11 cellular contexts compared by ENCODE assay signal in genomic region chr11:115581871-115582639, GRCh38.
DNase-seq lines count a peak whose midpoint lies in the region; ATAC-seq and TF ChIP-seq lines count a peak whose summit lies in the region.
"Had no signal": no experiment of that assay in that cellular context is flagged by ENCODE, and none has a peak within 500 bp of the region (broad histone marks: within the 10 kb centered on the region; RNA-seq: fewer than 3 reads in every experiment).

No MANE protein-coding gene starts in this region.

- H3K4me1 Mint-ChIP-seq in mesothelial cell of epicardium, result peaks cover 34% of the 10 kb centered on the region
- H3K4me1 Mint-ChIP-seq: naive B cell had no signal

- WGBS in suprapubic skin, result 50% methylated on average over 20 of the region's 20 CpGs

- H3K27me3 ChIP-seq in PC-3 (ENCODE audit: low read length) (no peaks in the 10 kb centered on the region), suprapubic skin (no peaks in the 10 kb centered on the region)

- H3K4me3 ChIP-seq in PC-3 (ENCODE audit: low read length), result no peak overlapping the region
- no peak overlapping the region for H3K4me3 ChIP-seq in suprapubic skin

- TF ChIP-seq POLR2A in suprapubic skin (IDR thresholded peaks at IDR 0.05), result no peak

- H3K9me2 ChIP-seq in PC-3 (replicated peaks; ENCODE audit: low read length), result no peaks in the 10 kb centered on the region

- CTCF ChIA-PET in PC-3 (lab: Charles Lee), result no interaction called here

- H3K79me2 ChIP-seq in PC-3 (ENCODE audit: low read length), result no peaks in the 10 kb centered on the region

- peak overlapping the region; percentile 22 for H3K27ac Mint-ChIP-seq in mesothelial cell of epicardium
- H3K27ac Mint-ChIP-seq: naive B cell had no signal

- no peaks in the 10 kb centered on the region for H3K4me1 ChIP-seq in PC-3 (ENCODE audit: insufficient read depth, low read length)
- peaks cover 20% of the 10 kb centered on the region for H3K4me1 ChIP-seq in suprapubic skin

- DNase-seq in DMS153 treated with DMSO at 0.1 percent for 48 hours (lab: John Stamatoyannopoulos, UW; ENCODE audit: unreplicated experiment), result peak; percentile 60
- peak; percentile 86 for DNase-seq in NCI-H146 (lab: John Stamatoyannopoulos, UW)
- peak; percentile 53 for DNase-seq in SW480 (ENCODE audit: low spot score)
- DNase-seq in mesothelial cell of epicardium (ENCODE audit: low spot score in 2 of 2, unreplicated experiment in 2 of 2), result no peak
- DNase-seq in PC-3, result no peak
- no peak for DNase-seq in suprapubic skin (ENCODE audit: low spot score in 2 of 2)
- DNase-seq: GF-D8, naive B cell had no signal

- H3K9me3 ChIP-seq in PC-3 (ENCODE audit: low read length), result peaks cover 20% of the 10 kb centered on the region; the same call in 1 of the 2 replicates
- no peaks in the 10 kb centered on the region for H3K9me3 ChIP-seq in suprapubic skin

- H3F3A ChIP-seq in PC-3 (ENCODE audit: low read length, unreplicated experiment), result no peaks in the 10 kb centered on the region

- POLR2A ChIA-PET in PC-3 (lab: Charles Lee; ENCODE audit: unreplicated experiment), result no interaction called here

- ATAC-seq in HG03025 (IDR thresholded peaks at IDR 0.05; ENCODE audit: low FRiP score, unreplicated experiment) (no peak), GM21737 (IDR thresholded peaks at IDR 0.05; ENCODE audit: unreplicated experiment) (no peak), PC-3 (no peak)

- TF ChIP-seq EP300 in suprapubic skin (IDR thresholded peaks at IDR 0.05), result no peak

- H2AFZ ChIP-seq in PC-3 (ENCODE audit: low read length), result no peak overlapping the region

- no peak overlapping the region for H3K4me2 ChIP-seq in PC-3 (ENCODE audit: low read length)

- BruUV-seq in PC-3 (replicated peaks; lab: Mats Ljungman, UMichigan), result no TSS peak

- no peak overlapping the region for H3K9ac ChIP-seq in PC-3 (ENCODE audit: low read length)

- no peak for TF ChIP-seq CTCF in mesothelial cell of epicardium (IDR thresholded peaks at IDR 0.05; ENCODE audit: unreplicated experiment)
- TF ChIP-seq CTCF in PC-3 (conservative IDR thresholded peaks at IDR 0.05; ENCODE audit: low read depth, low read length), result no peak
- TF ChIP-seq CTCF in suprapubic skin (IDR thresholded peaks at IDR 0.05), result no peak

- H3K27ac ChIP-seq in PC-3 (ENCODE audit: low read length) (no peak overlapping the region), suprapubic skin (no peak overlapping the region)
- H3K27ac ChIP-seq: epithelial cell of prostate had no signal

- intact Hi-C loops in PC-3 (cut with micrococcal nuclease), result no loop called here

- no peaks in the 10 kb centered on the region for H3K27me3 Mint-ChIP-seq in mesothelial cell of epicardium (ENCODE audit: low read depth)
- H3K27me3 Mint-ChIP-seq: naive B cell had no signal

- no peaks in the 10 kb centered on the region for H3K36me3 Mint-ChIP-seq in mesothelial cell of epicardium
- H3K36me3 Mint-ChIP-seq: naive B cell had no signal

- H4K20me1 ChIP-seq in PC-3 (ENCODE audit: low read length), result no peaks in the 10 kb centered on the region

- H3K4me3 Mint-ChIP-seq in mesothelial cell of epicardium, result no peak overlapping the region
- H3K4me3 Mint-ChIP-seq: naive B cell had no signal

- H3K36me3 ChIP-seq in PC-3 (ENCODE audit: low read depth, low read length) (no peaks in the 10 kb centered on the region), suprapubic skin (no peaks in the 10 kb centered on the region)

- no peaks in the 10 kb centered on the region for H3K9me3 Mint-ChIP-seq in mesothelial cell of epicardium

Comparison
In these comparisons a context has a peak if more than half of its experiments do, and no peak if none do; other contexts are left out.
1. DNase-seq: peak in DMS153 treated with DMSO at 0.1 percent for 48 hours (single experiment), NCI-H146 (single experiment) and SW480 (single experiment); none in mesothelial cell of epicardium (0 of 2), PC-3 (single experiment) and suprapubic skin (0 of 2).